ENCODE assay signal across 16 cellular contexts in genomic region chr1:200294241-200294640, GRCh38.
DNase-seq lines count a peak whose midpoint lies in the region; ATAC-seq, FAIRE-seq and TF ChIP-seq lines count a peak whose summit lies in the region.
"Had no signal": no experiment of that assay in that cellular context is flagged by ENCODE, and none has a peak within 500 bp of the region (broad histone marks: within the 10 kb centered on the region; RNA-seq: fewer than 3 reads in every experiment).

No MANE protein-coding gene starts in this region.

- H3K4me3 ChIP-seq in mammary epithelial cell (replicated peaks in 1 of 3; ENCODE audit: insufficient read depth in 1 of 3, low read depth in 2 of 3, low read length in 3 of 3) = no peak overlapping the region
- H3K4me3 ChIP-seq in endodermal cell (ENCODE audit: low read length) = no peak overlapping the region
- no peak overlapping the region for H3K4me3 ChIP-seq in small intestine (ENCODE audit: low read depth in 1 of 2, low read length in 2 of 2)
- H3K4me3 ChIP-seq in gastroesophageal sphincter = no peak overlapping the region
- H3K4me3 ChIP-seq in neural progenitor cell = no peak overlapping the region
- no peak overlapping the region for H3K4me3 ChIP-seq in brain microvascular endothelial cell (ENCODE audit: low read depth, low read length)
- H3K4me3 ChIP-seq: A549, Peyer's patch had no signal

- H3K27me3 Mint-ChIP-seq in MCF 10A (ENCODE audit: insufficient read depth, unreplicated experiment) (no peaks in the 10 kb centered on the region), endodermal cell (ENCODE audit: insufficient read depth) (no peaks in the 10 kb centered on the region), neural progenitor cell (ENCODE audit: insufficient read depth, low read depth) (peaks cover 2% of the 10 kb centered on the region)
- H3K27me3 Mint-ChIP-seq: CD4-positive, alpha-beta T cell had no signal

- H3K9ac ChIP-seq in mammary epithelial cell (ENCODE audit: insufficient read depth, low read length) = no peak overlapping the region
- no peak overlapping the region for H3K9ac ChIP-seq in endodermal cell (ENCODE audit: extremely low read depth, low read length, poor library complexity, severe bottlenecking)
- H3K9ac ChIP-seq in neural progenitor cell = no peak overlapping the region
- H3K9ac ChIP-seq: KMS-11 had no signal

- no peak for ATAC-seq in gastroesophageal sphincter
- ATAC-seq: A549 had no signal

- H2AFZ ChIP-seq in mammary epithelial cell (ENCODE audit: low read depth, low read length) (peak overlapping the region; percentile 51), neural progenitor cell (replicated peaks) (no peak overlapping the region)

- CTCF ChIA-PET in mammary epithelial cell (lab: Charles Lee; ENCODE audit: low non-redundant PET) = no interaction called here
- CTCF ChIA-PET in MCF 10A (lab: Yijun Ruan, JAX) = interaction anchor here (1.0 to 6.9 kb wide), 4 partner anchors 13 to 155 kb away, joined by 3 to 54 read pairs (median 14); no protein-coding TSS in a partner anchor

- H3F3A ChIP-seq in neural progenitor cell (ENCODE audit: low read depth) = peaks cover 17% of the 10 kb centered on the region

- H3K4me1 ChIP-seq in mammary epithelial cell (ENCODE audit: insufficient read depth, low read length) (no peaks in the 10 kb centered on the region), endodermal cell (ENCODE audit: control insufficient read depth, insufficient read depth, low read length) (peaks cover 4% of the 10 kb centered on the region), small intestine (ENCODE audit: control insufficient read depth in 2 of 2, insufficient read depth in 1 of 2, low read depth in 1 of 2, low read length in 1 of 2) (peaks cover 3 to 15% of the 10 kb centered on the region in 2 donors), gastroesophageal sphincter (no peaks in the 10 kb centered on the region), neural progenitor cell (peaks cover 20% of the 10 kb centered on the region)
- H3K4me1 ChIP-seq: Peyer's patch had no signal

- H3K9me3 Mint-ChIP-seq in MCF 10A (ENCODE audit: unreplicated experiment) (no peaks in the 10 kb centered on the region), endodermal cell (no peaks in the 10 kb centered on the region), neural progenitor cell (no peaks in the 10 kb centered on the region)
- H3K9me3 Mint-ChIP-seq: CD4-positive, alpha-beta T cell had no signal

- H3K79me2 ChIP-seq in mammary epithelial cell (ENCODE audit: insufficient read depth, low read length) (no peaks in the 10 kb centered on the region), neural progenitor cell (ENCODE audit: low read depth) (no peaks in the 10 kb centered on the region)

- H3K4me2 ChIP-seq in mammary epithelial cell (ENCODE audit: insufficient read depth, low read depth, low read length) = no peak overlapping the region
- H3K4me2 ChIP-seq in neural progenitor cell = no peak overlapping the region
- H3K4me2 ChIP-seq: A549, KMS-11 had no signal

- H3K27me3 ChIP-seq in mammary epithelial cell (ENCODE audit: insufficient read depth, low read length) (no peaks in the 10 kb centered on the region), endodermal cell (ENCODE audit: control insufficient read depth, insufficient read depth, low read length, poor library complexity, severe bottlenecking) (no peaks in the 10 kb centered on the region), small intestine (ENCODE audit: control insufficient read depth in 2 of 2, insufficient read depth in 2 of 2, low read length in 2 of 2) (no peaks in the 10 kb centered on the region), gastroesophageal sphincter (no peaks in the 10 kb centered on the region), neural progenitor cell (no peaks in the 10 kb centered on the region), brain microvascular endothelial cell (replicated peaks) (no peaks in the 10 kb centered on the region)
- H3K27me3 ChIP-seq: Peyer's patch had no signal

- DNase-seq in mammary epithelial cell (no peak), MCF 10A (ENCODE audit: unreplicated experiment) (no peak), NCI-H69 (lab: John Stamatoyannopoulos, UW) (peak; percentile 29), endodermal cell (peak; percentile 3), small intestine (peak; percentile 57), neural progenitor cell (ENCODE audit: low spot score) (no peak), brain microvascular endothelial cell (no peak)
- DNase-seq: AML-193; CD4-positive, alpha-beta T cell; H7; NCI-H187 treated with DMSO at 0.1 percent for 48 hours; Peyer's patch; SHP77 treated with DMSO at 0.1 percent for 48 hours had no signal

- TF ChIP-seq POLR2A in gastroesophageal sphincter (IDR thresholded peaks at IDR 0.05) = no peak

- H3K27ac ChIP-seq in mammary epithelial cell (ENCODE audit: insufficient read depth, low read depth, low read length) = no peak overlapping the region
- no peak overlapping the region for H3K27ac ChIP-seq in endodermal cell (ENCODE audit: low read depth, low read length)
- peak overlapping the region in 1 of 2 donors; percentile 41 for H3K27ac ChIP-seq in small intestine (ENCODE audit: low read depth in 1 of 2, low read length in 1 of 2)
- no peak overlapping the region for H3K27ac ChIP-seq in gastroesophageal sphincter
- no peak overlapping the region for H3K27ac ChIP-seq in neural progenitor cell
- H3K27ac ChIP-seq in brain microvascular endothelial cell = no peak overlapping the region
- H3K27ac ChIP-seq: A549, KMS-11, Peyer's patch had no signal

- H3K27ac Mint-ChIP-seq in MCF 10A (ENCODE audit: low read depth, unreplicated experiment) (no peak overlapping the region), endodermal cell (no peak overlapping the region), neural progenitor cell (no peak overlapping the region)
- H3K27ac Mint-ChIP-seq: CD4-positive, alpha-beta T cell had no signal

- H3K4me1 Mint-ChIP-seq in MCF 10A (ENCODE audit: insufficient read depth, unreplicated experiment) = no peaks in the 10 kb centered on the region
- H3K4me1 Mint-ChIP-seq in endodermal cell = peaks cover 28% of the 10 kb centered on the region
- peaks cover 16% of the 10 kb centered on the region for H3K4me1 Mint-ChIP-seq in neural progenitor cell

- H3K36me3 Mint-ChIP-seq in MCF 10A (ENCODE audit: insufficient read depth, unreplicated experiment) = no peaks in the 10 kb centered on the region
- H3K36me3 Mint-ChIP-seq in endodermal cell (ENCODE audit: low read depth) = no peaks in the 10 kb centered on the region
- no peaks in the 10 kb centered on the region for H3K36me3 Mint-ChIP-seq in neural progenitor cell

- TF ChIP-seq EP300 in gastroesophageal sphincter (IDR thresholded peaks at IDR 0.05) = no peak

- H4K20me1 ChIP-seq in mammary epithelial cell (ENCODE audit: insufficient read depth, low read length) (no peaks in the 10 kb centered on the region), neural progenitor cell (ENCODE audit: low read depth) (no peaks in the 10 kb centered on the region)

- no peaks in the 10 kb centered on the region for H3K36me3 ChIP-seq in mammary epithelial cell (ENCODE audit: insufficient read depth, low read length)
- H3K36me3 ChIP-seq in endodermal cell (ENCODE audit: control insufficient read depth, insufficient read depth, low read length) = no peaks in the 10 kb centered on the region
- no peaks in the 10 kb centered on the region for H3K36me3 ChIP-seq in small intestine (ENCODE audit: control insufficient read depth in 2 of 2, insufficient read depth in 2 of 2, low read length in 2 of 2)
- no peaks in the 10 kb centered on the region for H3K36me3 ChIP-seq in gastroesophageal sphincter
- no peaks in the 10 kb centered on the region for H3K36me3 ChIP-seq in neural progenitor cell
- no peaks in the 10 kb centered on the region for H3K36me3 ChIP-seq in brain microvascular endothelial cell (replicated peaks)
- H3K36me3 ChIP-seq: Peyer's patch had no signal

- FAIRE-seq in small intestine (lab: Jason Lieb, UNC) = no peak
- FAIRE-seq: A549 had no signal

- dilution Hi-C loops in mammary epithelial cell (cut with HindIII; ENCODE audit: low sequenced_read_pairs) = loop anchor here (25.0 kb wide), 1 partner anchor 193 kb away; no protein-coding TSS in a partner anchor

- intact Hi-C loops in mammary epithelial cell (cut with micrococcal nuclease) = no loop called here
- intact Hi-C loops in MCF 10A (cut with micrococcal nuclease) = no loop called here

- in situ Hi-C loops in mammary epithelial cell (cut with MboI; ENCODE audit: low sequenced_read_pairs in 2 of 2) (loop anchor here in 1 of 2 donors (25.0 kb wide), 1 partner anchor 607 kb away; no protein-coding TSS in a partner anchor), brain microvascular endothelial cell (cut with HindIII; ENCODE audit: low pct_ligation_motif_present, low sequenced_read_pairs) (no loop called here)

- POLR2A ChIA-PET in MCF 10A (lab: Yijun Ruan, JAX) = interaction anchor here (1.2 kb wide), 1 partner anchor 20 kb away, joined by 3 read pairs; no protein-coding TSS in a partner anchor

- no TSS peak for BruUV-seq in mammary epithelial cell (replicated peaks; lab: Mats Ljungman, UMichigan)
- no TSS peak for BruUV-seq in MCF 10A (replicated peaks; lab: Mats Ljungman, UMichigan)

- H3K4me3 Mint-ChIP-seq in MCF 10A (ENCODE audit: unreplicated experiment) = no peak overlapping the region
- no peak overlapping the region for H3K4me3 Mint-ChIP-seq in endodermal cell
- H3K4me3 Mint-ChIP-seq in neural progenitor cell = no peak overlapping the region
- H3K4me3 Mint-ChIP-seq: CD4-positive, alpha-beta T cell had no signal

- TF ChIP-seq CTCF in mammary epithelial cell (conservative IDR thresholded peaks at IDR 0.05 in 1 of 2, IDR thresholded peaks at IDR 0.05 in 1 of 2; ENCODE audit: extremely low read depth in 1 of 2, insufficient read depth in 1 of 2, low read depth in 1 of 2, low read length in 2 of 2) (no peak), MCF 10A (IDR thresholded peaks at IDR 0.05; ENCODE audit: unreplicated experiment) (no peak), endodermal cell (conservative IDR thresholded peaks at IDR 0.05) (no peak), gastroesophageal sphincter (IDR thresholded peaks at IDR 0.05) (no peak), neural progenitor cell (IDR thresholded peaks at IDR 0.05) (no peak), brain microvascular endothelial cell (IDR thresholded peaks at IDR 0.05; ENCODE audit: low read depth, low read length, missing control alignments) (no peak)

- WGBS in mammary epithelial cell (ENCODE audit: low coverage, missing lambda C conversion rate) = 100% methylated on average over 2 of the region's 2 CpGs
- WGBS in endodermal cell (ENCODE audit: insufficient coverage in 1 of 2, insufficient read length in 1 of 2), 2 experiments = 88 to 100% methylated on average over 1 to 2 of the region's 2 CpGs
- 13 to 48% (median 35%) methylated on average over 2 of the region's 2 CpGs for WGBS in small intestine, 3 donors
- WGBS in gastroesophageal sphincter (ENCODE audit: low coverage in 1 of 2), 2 donors = 59 to 68% methylated on average over 2 of the region's 2 CpGs

- H3K9me3 ChIP-seq in mammary epithelial cell (replicated peaks; ENCODE audit: insufficient read depth, low read length) = no peaks in the 10 kb centered on the region
- no peaks in the 10 kb centered on the region for H3K9me3 ChIP-seq in endodermal cell (ENCODE audit: control insufficient read depth, low read length)
- no peaks in the 10 kb centered on the region for H3K9me3 ChIP-seq in small intestine (ENCODE audit: control insufficient read depth, low read depth)
- no peaks in the 10 kb centered on the region for H3K9me3 ChIP-seq in gastroesophageal sphincter
- H3K9me3 ChIP-seq in neural progenitor cell (ENCODE audit: low read depth) = no peaks in the 10 kb centered on the region
- H3K9me3 ChIP-seq: A549, Peyer's patch had no signal

Comparison
In these comparisons a context has a peak if more than half of its experiments do, and no peak if none do; other contexts are left out.
1. DNase-seq: peak in NCI-H69 (single experiment), endodermal cell (single experiment) and small intestine (single experiment); none in mammary epithelial cell (single experiment), MCF 10A (single experiment), neural progenitor cell (single experiment) and brain microvascular endothelial cell (single experiment).